Comparison of ENCODE assay signal across 8 cellular contexts in genomic region chr10:102132563-102133372, GRCh38. TPM values are rescaled to one million over a fixed set of nuclear protein-coding genes. Genes with fewer than 3 reads are reported as not detected.
A peak's percentile ranks its signal among the peaks of the same experiment; 100 is the strongest.
DNase-seq lines count a peak whose midpoint lies in the region; ATAC-seq and TF ChIP-seq lines count a peak whose summit lies in the region.

A gene with protein sequence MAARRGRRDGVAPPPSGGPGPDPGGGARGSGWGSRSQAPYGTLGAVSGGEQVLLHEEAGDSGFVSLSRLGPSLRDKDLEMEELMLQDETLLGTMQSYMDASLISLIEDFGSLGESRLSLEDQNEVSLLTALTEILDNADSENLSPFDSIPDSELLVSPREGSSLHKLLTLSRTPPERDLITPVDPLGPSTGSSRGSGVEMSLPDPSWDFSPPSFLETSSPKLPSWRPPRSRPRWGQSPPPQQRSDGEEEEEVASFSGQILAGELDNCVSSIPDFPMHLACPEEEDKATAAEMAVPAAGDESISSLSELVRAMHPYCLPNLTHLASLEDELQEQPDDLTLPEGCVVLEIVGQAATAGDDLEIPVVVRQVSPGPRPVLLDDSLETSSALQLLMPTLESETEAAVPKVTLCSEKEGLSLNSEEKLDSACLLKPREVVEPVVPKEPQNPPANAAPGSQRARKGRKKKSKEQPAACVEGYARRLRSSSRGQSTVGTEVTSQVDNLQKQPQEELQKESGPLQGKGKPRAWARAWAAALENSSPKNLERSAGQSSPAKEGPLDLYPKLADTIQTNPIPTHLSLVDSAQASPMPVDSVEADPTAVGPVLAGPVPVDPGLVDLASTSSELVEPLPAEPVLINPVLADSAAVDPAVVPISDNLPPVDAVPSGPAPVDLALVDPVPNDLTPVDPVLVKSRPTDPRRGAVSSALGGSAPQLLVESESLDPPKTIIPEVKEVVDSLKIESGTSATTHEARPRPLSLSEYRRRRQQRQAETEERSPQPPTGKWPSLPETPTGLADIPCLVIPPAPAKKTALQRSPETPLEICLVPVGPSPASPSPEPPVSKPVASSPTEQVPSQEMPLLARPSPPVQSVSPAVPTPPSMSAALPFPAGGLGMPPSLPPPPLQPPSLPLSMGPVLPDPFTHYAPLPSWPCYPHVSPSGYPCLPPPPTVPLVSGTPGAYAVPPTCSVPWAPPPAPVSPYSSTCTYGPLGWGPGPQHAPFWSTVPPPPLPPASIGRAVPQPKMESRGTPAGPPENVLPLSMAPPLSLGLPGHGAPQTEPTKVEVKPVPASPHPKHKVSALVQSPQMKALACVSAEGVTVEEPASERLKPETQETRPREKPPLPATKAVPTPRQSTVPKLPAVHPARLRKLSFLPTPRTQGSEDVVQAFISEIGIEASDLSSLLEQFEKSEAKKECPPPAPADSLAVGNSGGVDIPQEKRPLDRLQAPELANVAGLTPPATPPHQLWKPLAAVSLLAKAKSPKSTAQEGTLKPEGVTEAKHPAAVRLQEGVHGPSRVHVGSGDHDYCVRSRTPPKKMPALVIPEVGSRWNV (N-terminal part only) (plus strand): TSS chr10:102133040. CDS start chr10:102133069, 29 bp downstream.

- H3K36me3 Mint-ChIP-seq in activated naive CD8-positive, alpha-beta T cell treated with anti-CD3 and anti-CD28 coated beads, Interleukin-2, amount 50 U/mL, for 24 hours (ENCODE audit: low read depth): peaks cover 32% of the 10 kb centered on the region

- TF ChIP-seq POLR2A in tibial nerve (IDR thresholded peaks at IDR 0.05): peak in 1 of 2 donors; percentile 71

- H2AFZ ChIP-seq in parathyroid adenoma: peak within 1 kb of the TSS; percentile 96

- ATAC-seq in HG02798 (IDR thresholded peaks at IDR 0.05; ENCODE audit: poor library complexity, unreplicated experiment) (peak; percentile 94), Right ventricle myocardium superior (ENCODE audit: poor library complexity) (peak; percentile 94)
- ATAC-seq in activated naive CD8-positive, alpha-beta T cell treated with anti-CD3 and anti-CD28 coated beads, Interleukin-2, amount 50 U/mL, for 24 hours: peak; percentile 96

- H3K4me1 Mint-ChIP-seq in activated naive CD8-positive, alpha-beta T cell treated with anti-CD3 and anti-CD28 coated beads, Interleukin-2, amount 50 U/mL, for 24 hours: peaks cover 48% of the 10 kb centered on the region

- H3K9me3 ChIP-seq in parathyroid adenoma (ENCODE audit: control insufficient read depth, low read length) (no peaks in the 10 kb centered on the region), tibial nerve (no peaks in the 10 kb centered on the region)

- peak within 1 kb of the TSS; percentile 38 for H3K9ac ChIP-seq in parathyroid adenoma

- H3K4me3 Mint-ChIP-seq in activated naive CD8-positive, alpha-beta T cell treated with anti-CD3 and anti-CD28 coated beads, Interleukin-2, amount 50 U/mL, for 24 hours: peak within 1 kb of the TSS; percentile 100

- H3K36me3 ChIP-seq in parathyroid adenoma (ENCODE audit: control insufficient read depth, insufficient read depth, low read length) (no peaks in the 10 kb centered on the region), tibial nerve (peaks cover 0 to 3% (median under 1%) of the 10 kb centered on the region in 3 donors)

- peaks cover 32% of the 10 kb centered on the region for H3K79me2 ChIP-seq in parathyroid adenoma

- H3K9me3 Mint-ChIP-seq in activated naive CD8-positive, alpha-beta T cell treated with anti-CD3 and anti-CD28 coated beads, Interleukin-2, amount 50 U/mL, for 24 hours: no peaks in the 10 kb centered on the region

- peak within 1 kb of the TSS; percentile 100 for H3K27ac Mint-ChIP-seq in activated naive CD8-positive, alpha-beta T cell treated with anti-CD3 and anti-CD28 coated beads, Interleukin-2, amount 50 U/mL, for 24 hours

- peak within 1 kb of the TSS; percentile 99 for H3K4me3 ChIP-seq in GM12875 (ENCODE audit: low read depth, low read length)
- peak within 1 kb of the TSS; percentile 89 for H3K4me3 ChIP-seq in parathyroid adenoma (ENCODE audit: low read depth, low read length)
- peak within 1 kb of the TSS; percentile 77 to 99 (median 92) for H3K4me3 ChIP-seq in tibial nerve

- peak; percentile 59 to 92 for TF ChIP-seq EP300 in tibial nerve (IDR thresholded peaks at IDR 0.05)

- H3K4me1 ChIP-seq in parathyroid adenoma (peaks cover 4% of the 10 kb centered on the region), tibial nerve (peaks cover 0 to 42% (median 11%) of the 10 kb centered on the region in 4 donors)

- peak within 1 kb of the TSS; percentile 91 for H3K4me2 ChIP-seq in parathyroid adenoma (ENCODE audit: low read length)

- intact Hi-C loops in Right ventricle myocardium superior (cut with DNase I): no loop called here

- 0% methylated on average over 50 to 64 of the region's 64 CpGs for WGBS in tibial nerve, 2 donors

- peak; percentile 87 for DNase-seq in NCI-H1417 treated with DMSO at 0.1 percent for 48 hours (lab: John Stamatoyannopoulos, UW)
- peak; percentile 99 for DNase-seq in SW480 (ENCODE audit: low spot score)
- peak; percentile 95 for DNase-seq in activated naive CD8-positive, alpha-beta T cell treated with anti-CD3 and anti-CD28 coated beads, Interleukin-2, amount 50 U/mL, for 24 hours
- peak; percentile 100 for DNase-seq in Right ventricle myocardium superior
- peak; percentile 97 to 98 for DNase-seq in tibial nerve (ENCODE audit: low spot score in 2 of 2)

- H3K27me3 Mint-ChIP-seq in activated naive CD8-positive, alpha-beta T cell treated with anti-CD3 and anti-CD28 coated beads, Interleukin-2, amount 50 U/mL, for 24 hours: peaks cover 3% of the 10 kb centered on the region

- TF ChIP-seq CTCF in GM12875 (IDR thresholded peaks at IDR 0.05; ENCODE audit: borderline replicate concordance, insufficient read depth, low read depth, low read length) (peak; percentile 84), parathyroid adenoma (IDR thresholded peaks at IDR 0.05) (peak; percentile 91), tibial nerve (IDR thresholded peaks at IDR 0.05) (peak; percentile 89 to 95 (median 90))

- H3K27ac ChIP-seq in parathyroid adenoma: peak within 1 kb of the TSS; percentile 87
- H3K27ac ChIP-seq in tibial nerve: peak within 1 kb of the TSS; percentile 81 to 96 (median 92)

- no peaks in the 10 kb centered on the region for H3K27me3 ChIP-seq in parathyroid adenoma (ENCODE audit: control insufficient read depth, insufficient read depth, low read length)
- no peaks in the 10 kb centered on the region for H3K27me3 ChIP-seq in tibial nerve

RNA-seq across cellular contexts. Expression of the gene that starts here (rescaled TPM):
- total RNA-seq in Right ventricle myocardium superior (10.5 TPM), tibial nerve (10 to 100 TPM; 10.1 to 26.4 (median 18.7) TPM)

Comparison
In these comparisons a context has a peak if more than half of its experiments do, and no peak if none do; other contexts are left out.
1. Peak in every context shown above with its lines: DNase-seq, ATAC-seq, H3K4me3 ChIP-seq and H3K27ac ChIP-seq.